Comparison of ENCODE assay signal across 15 cellular contexts in the genomic region with DNA sequence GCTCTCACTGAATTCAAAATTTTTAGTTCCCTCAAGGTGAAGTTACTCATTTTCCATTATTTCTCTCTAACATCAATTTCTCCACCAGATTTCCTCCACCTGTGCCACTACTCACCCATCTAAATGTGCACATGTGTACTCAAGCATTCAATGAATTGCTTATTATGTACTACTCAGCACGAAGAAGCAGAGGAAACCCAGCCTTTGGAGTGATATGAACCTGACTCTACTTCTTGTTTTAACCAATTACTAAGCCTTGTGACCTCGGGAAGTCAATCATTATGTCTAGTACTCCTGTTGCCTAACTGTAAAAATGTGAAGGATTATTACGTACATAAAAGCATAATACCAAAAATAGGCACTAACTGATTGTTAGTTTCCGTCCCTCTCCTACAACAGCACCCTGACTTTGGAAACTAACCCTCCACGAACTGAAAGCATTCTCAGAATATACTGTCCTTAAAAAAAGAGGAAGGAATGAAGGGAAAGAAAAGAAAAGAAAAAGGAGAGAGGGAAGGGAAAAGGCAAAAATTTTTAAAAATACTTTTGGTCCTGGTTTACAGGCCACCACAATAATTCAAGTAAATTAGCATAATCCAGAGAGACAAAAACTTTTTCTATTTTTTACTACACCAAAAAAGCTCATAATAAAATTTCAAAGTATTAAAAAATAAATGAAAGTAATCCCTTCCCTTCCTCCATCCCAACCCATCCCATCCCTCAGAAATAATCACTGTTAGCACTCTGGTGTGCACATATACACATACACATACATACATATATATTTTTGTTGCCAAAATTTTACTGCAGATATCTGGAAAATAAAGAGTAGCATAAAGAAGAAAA. TPM values are rescaled to one million over a fixed set of nuclear protein-coding genes. Genes with fewer than 3 reads are reported as not detected.
DNase-seq lines count a peak whose midpoint lies in the region; ATAC-seq, FAIRE-seq and TF ChIP-seq lines count a peak whose summit lies in the region.
"Had no signal": no experiment of that assay in that cellular context is flagged by ENCODE, and none has a peak within 500 bp of the region (broad histone marks: within the 10 kb centered on the region; RNA-seq: fewer than 3 reads in every experiment).

No MANE protein-coding gene starts in this region.

- peaks cover 33% of the 10 kb centered on the region; the same call in 1 of the 2 replicates for H3F3A ChIP-seq in SU-DHL-6 (ENCODE audit: insufficient read depth)

- peak; percentile 13 for FAIRE-seq in islet of Langerhans (lab: Jason Lieb, UNC)

- no peaks in the 10 kb centered on the region for H3K27me3 Mint-ChIP-seq in activated CD8-positive, alpha-beta T cell treated with anti-CD3 and anti-CD28 coated beads for 36 hours
- H3K27me3 Mint-ChIP-seq: activated CD4-positive, alpha-beta T cell treated with anti-CD3 and anti-CD28 coated beads, Interleukin-2, amount 10 ng/mL, durations not matched to agents 7 days and 5 days had no signal

- H3K9me3 ChIP-seq in BLaER1 treated with 17β-estradiol and CSF1 and Interleukin-3, amounts not matched to agents 10 nM and 100 nM (replicated peaks in 1 of 11) = peaks cover 0 to 3% (median 0%) of the 10 kb centered on the region in 11 experiments; a peak in 1 of 22 replicates
- no peaks in the 10 kb centered on the region for H3K9me3 ChIP-seq in HEK293 (ENCODE audit: control insufficient read depth, insufficient read depth, low read depth, low read length)
- H3K9me3 ChIP-seq in SU-DHL-6 (ENCODE audit: insufficient read depth, low read length) = no peaks in the 10 kb centered on the region
- H3K9me3 ChIP-seq: HAP-1, heart left ventricle, thyroid gland had no signal

- peaks cover 9% of the 10 kb centered on the region for H3K36me3 Mint-ChIP-seq in activated CD8-positive, alpha-beta T cell treated with anti-CD3 and anti-CD28 coated beads for 36 hours (ENCODE audit: low read depth)

- H3K79me2 ChIP-seq in SU-DHL-6 (ENCODE audit: insufficient read depth, low read length) = peaks cover 97% of the 10 kb centered on the region

- no peak for TF ChIP-seq CTCF in HEK293 (tag by site-specific recombination; IDR thresholded peaks at IDR 0.05)
- no peak for TF ChIP-seq CTCF in SU-DHL-6 (IDR thresholded peaks at IDR 0.05; ENCODE audit: insufficient read depth, low read length, poor library complexity, severe bottlenecking)
- TF ChIP-seq CTCF in activated CD8-positive, alpha-beta T cell treated with anti-CD3 and anti-CD28 coated beads for 36 hours (IDR thresholded peaks at IDR 0.05) = no peak

- peak overlapping the region; percentile 0 to 88 (median 51); a peak in 20 of 22 replicates for H3K4me2 ChIP-seq in BLaER1 treated with 17β-estradiol and CSF1 and Interleukin-3, amounts not matched to agents 10 nM and 100 nM
- peak overlapping the region; percentile 41 for H3K4me2 ChIP-seq in SU-DHL-6 (ENCODE audit: low read depth, low read length, poor library complexity, severe bottlenecking)

- peaks cover 6 to 84% (median 19%) of the 10 kb centered on the region in 10 experiments for H3K4me1 ChIP-seq in BLaER1 treated with 17β-estradiol and CSF1 and Interleukin-3, amounts not matched to agents 10 nM and 100 nM
- peaks cover 32% of the 10 kb centered on the region for H3K4me1 ChIP-seq in HEK293 (ENCODE audit: control insufficient read depth, insufficient read depth, low read length)

- H3K9ac ChIP-seq in BLaER1 treated with 17β-estradiol and CSF1 and Interleukin-3, amounts not matched to agents 10 nM and 100 nM = peak overlapping the region in 4 of 11 experiments; percentile 42 to 65 (median 56); a peak in 6 of 22 replicates
- H3K9ac ChIP-seq in SU-DHL-6 (ENCODE audit: low read length) = no peak overlapping the region

- ATAC-seq in activated CD8-positive, alpha-beta T cell treated with anti-CD3 and anti-CD28 coated beads for 36 hours = no peak

- intact Hi-C loops in activated CD8-positive, alpha-beta T cell treated with anti-CD3 and anti-CD28 coated beads for 36 hours (cut with micrococcal nuclease) = loop anchor here (5.0 to 10.0 kb wide), 2 partner anchors 53 to 85 kb away; partner anchors contain the start of gene KANSL1

- H3K27me3 ChIP-seq in BLaER1 treated with 17β-estradiol and CSF1 and Interleukin-3, amounts not matched to agents 10 nM and 100 nM = no peaks in the 10 kb centered on the region
- no peaks in the 10 kb centered on the region for H3K27me3 ChIP-seq in SU-DHL-6 (ENCODE audit: low read length)
- H3K27me3 ChIP-seq: heart left ventricle, thyroid gland had no signal

- peaks cover 87% of the 10 kb centered on the region for H3K4me1 Mint-ChIP-seq in activated CD8-positive, alpha-beta T cell treated with anti-CD3 and anti-CD28 coated beads for 36 hours (ENCODE audit: low read depth)

- H4K20me1 ChIP-seq in BLaER1 treated with 17β-estradiol and CSF1 and Interleukin-3, amounts not matched to agents 10 nM and 100 nM = peaks cover 99 to 100% (median 100%) of the 10 kb centered on the region in 11 experiments
- H4K20me1 ChIP-seq in SU-DHL-6 (ENCODE audit: low read depth, low read length) = peaks cover 47% of the 10 kb centered on the region

- peak overlapping the region in 3 of 10 experiments; percentile 29 to 48 (median 43); a peak in 5 of 20 replicates for H3K4me3 ChIP-seq in BLaER1 treated with 17β-estradiol and CSF1 and Interleukin-3, amounts not matched to agents 10 nM and 100 nM
- H3K4me3 ChIP-seq in HEK293 (ENCODE audit: low read depth, low read length) (no peak overlapping the region), SU-DHL-6 (ENCODE audit: insufficient read depth, low read length, poor library complexity, severe bottlenecking) (no peak overlapping the region)
- H3K4me3 ChIP-seq: HAP-1, heart left ventricle, thyroid gland had no signal

- H3K27ac ChIP-seq in BLaER1 treated with 17β-estradiol and CSF1 and Interleukin-3, amounts not matched to agents 10 nM and 100 nM = peak overlapping the region in 5 of 11 experiments; percentile 17 to 60 (median 37); a peak in 8 of 22 replicates
- no peak overlapping the region for H3K27ac ChIP-seq in HEK293 (ENCODE audit: extremely low read depth, low read depth, low read length)
- H3K27ac ChIP-seq in SU-DHL-6 (ENCODE audit: low read depth, low read length) = peak overlapping the region; percentile 17
- H3K27ac ChIP-seq: thyroid gland had no signal

- H3K36me3 ChIP-seq in BLaER1 treated with 17β-estradiol and CSF1 and Interleukin-3, amounts not matched to agents 10 nM and 100 nM = peaks cover 0 to 59% (median 17%) of the 10 kb centered on the region in 11 experiments; a peak in 12 of 22 replicates
- no peaks in the 10 kb centered on the region for H3K36me3 ChIP-seq in HEK293 (ENCODE audit: control insufficient read depth in 2 of 2, insufficient read depth in 1 of 2, low read length in 2 of 2)
- no peaks in the 10 kb centered on the region for H3K36me3 ChIP-seq in SU-DHL-6 (ENCODE audit: low read length)
- H3K36me3 ChIP-seq: HAP-1, heart left ventricle, thyroid gland had no signal

- no peaks in the 10 kb centered on the region for H3K9me3 Mint-ChIP-seq in activated CD8-positive, alpha-beta T cell treated with anti-CD3 and anti-CD28 coated beads for 36 hours
- H3K9me3 Mint-ChIP-seq: activated CD4-positive, alpha-beta T cell treated with anti-CD3 and anti-CD28 coated beads, Interleukin-2, amount 10 ng/mL, durations not matched to agents 7 days and 5 days had no signal

- H3K9me2 ChIP-seq in SU-DHL-6 (replicated peaks; ENCODE audit: insufficient read depth, low read length) = no peaks in the 10 kb centered on the region

- H3K4me3 Mint-ChIP-seq in activated CD8-positive, alpha-beta T cell treated with anti-CD3 and anti-CD28 coated beads for 36 hours = no peak overlapping the region
- H3K4me3 Mint-ChIP-seq: activated CD4-positive, alpha-beta T cell treated with anti-CD3 and anti-CD28 coated beads, Interleukin-2, amount 10 ng/mL, durations not matched to agents 7 days and 5 days had no signal

- POLR2A ChIA-PET in HEK293 (lab: Yijun Ruan, JAX) = no interaction called here
- POLR2A ChIA-PET in activated CD8-positive, alpha-beta T cell treated with anti-CD3 and anti-CD28 coated beads for 36 hours (lab: Charles Lee) = no interaction called here

- CTCF ChIA-PET in HEK293 (lab: Yijun Ruan, JAX) = interaction anchor here (0.5 kb wide), 1 partner anchor 72 kb away, joined by 3 read pairs; no protein-coding TSS in a partner anchor
- CTCF ChIA-PET in activated CD8-positive, alpha-beta T cell treated with anti-CD3 and anti-CD28 coated beads for 36 hours (lab: Charles Lee) = no interaction called here

- no peak overlapping the region for H2AFZ ChIP-seq in SU-DHL-6 (ENCODE audit: low read depth, low read length, severe bottlenecking)

- no peak overlapping the region for H3K27ac Mint-ChIP-seq in activated CD8-positive, alpha-beta T cell treated with anti-CD3 and anti-CD28 coated beads for 36 hours
- H3K27ac Mint-ChIP-seq: activated CD4-positive, alpha-beta T cell treated with anti-CD3 and anti-CD28 coated beads, Interleukin-2, amount 10 ng/mL, durations not matched to agents 7 days and 5 days had no signal

- DNase-seq in NCI-H2081 treated with DMSO at 0.1 percent for 48 hours (lab: John Stamatoyannopoulos, UW) (no peak), NCI-H1694 (lab: John Stamatoyannopoulos, UW) (no peak)
- DNase-seq in activated CD8-positive, alpha-beta T cell treated with anti-CD3 and anti-CD28 coated beads for 36 hours = no peak
- no peak for DNase-seq in stimulated activated CD4-positive, alpha-beta T cell treated with anti-CD3 and anti-CD28 coated beads, Interleukin-4, amount 100 ng/mL, for 1 hour
- DNase-seq: activated CD4-positive, alpha-beta T cell treated with anti-CD3 and anti-CD28 coated beads, Interleukin-2, amount 10 ng/mL, durations not matched to agents 7 days and 5 days; heart left ventricle; mesendoderm; NCI-H226; SHP77 treated with DMSO at 0.1 percent for 48 hours; thyroid gland had no signal

TF ChIP-seq in HEK293, 187 proteins besides CTCF, POLR2A, EP300 and RAD21 (continues in another document):
- TF ChIP-seq, protein P1, sequence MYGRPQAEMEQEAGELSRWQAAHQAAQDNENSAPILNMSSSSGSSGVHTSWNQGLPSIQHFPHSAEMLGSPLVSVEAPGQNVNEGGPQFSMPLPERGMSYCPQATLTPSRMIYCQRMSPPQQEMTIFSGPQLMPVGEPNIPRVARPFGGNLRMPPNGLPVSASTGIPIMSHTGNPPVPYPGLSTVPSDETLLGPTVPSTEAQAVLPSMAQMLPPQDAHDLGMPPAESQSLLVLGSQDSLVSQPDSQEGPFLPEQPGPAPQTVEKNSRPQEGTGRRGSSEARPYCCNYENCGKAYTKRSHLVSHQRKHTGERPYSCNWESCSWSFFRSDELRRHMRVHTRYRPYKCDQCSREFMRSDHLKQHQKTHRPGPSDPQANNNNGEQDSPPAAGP (tag by site-specific recombination; IDR thresholded peaks at IDR 0.05) = no peak
- TF ChIP-seq ZNF558 (tag by site-specific recombination; IDR thresholded peaks at IDR 0.05) (no peak), SP3 (tag by site-specific recombination; IDR thresholded peaks at IDR 0.05) (no peak)

RNA-seq across cellular contexts. Expression of gene KANSL1, which starts 53.6 kb away (rescaled TPM):
- total RNA-seq in activated CD8-positive, alpha-beta T cell treated with anti-CD3 and anti-CD28 coated beads for 36 hours = 10 to 100 TPM; 54.4 to 55.3 TPM
